ENCODE assay signal across 9 cellular contexts in the genomic region with DNA sequence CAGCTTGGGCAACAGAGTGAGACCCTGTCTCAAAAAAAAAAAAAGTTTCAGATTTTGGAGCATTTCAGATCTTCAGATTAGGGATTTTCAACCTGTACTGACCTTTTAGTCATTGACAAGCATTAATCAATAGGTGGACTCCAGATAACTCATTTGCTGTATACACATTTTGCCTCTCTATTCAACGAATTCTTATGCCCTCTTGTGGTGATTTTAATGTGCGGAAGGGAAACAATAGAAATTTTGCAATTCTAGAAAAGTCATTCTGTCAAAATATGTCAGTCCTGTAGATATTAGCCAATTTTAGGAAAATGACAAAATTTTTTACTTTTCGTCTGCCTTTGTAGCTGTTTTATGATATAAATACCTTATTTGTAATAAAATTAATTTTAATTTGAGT. TPM values are rescaled to one million over a fixed set of nuclear protein-coding genes. Genes with fewer than 3 reads are reported as not detected.
DNase-seq lines count a peak whose midpoint lies in the region; ATAC-seq and TF ChIP-seq lines count a peak whose summit lies in the region.
"Had no signal": no experiment of that assay in that cellular context is flagged by ENCODE, and none has a peak within 500 bp of the region (broad histone marks: within the 10 kb centered on the region; RNA-seq: fewer than 3 reads in every experiment).

No MANE protein-coding gene starts in this region.

- 64 to 80% methylated on average over 1 to 3 of the region's 3 CpGs for WGBS in endodermal cell (ENCODE audit: insufficient coverage in 1 of 2, insufficient read length in 1 of 2), 2 experiments
- WGBS in sigmoid colon, 2 donors = 43 to 63% methylated on average over 3 of the region's 3 CpGs

- H3K27ac ChIP-seq in endodermal cell (ENCODE audit: low read depth, low read length) (no peak overlapping the region), sigmoid colon (no peak overlapping the region)

- no peak for TF ChIP-seq POLR2A in GM18505 (IDR thresholded peaks at IDR 0.05; ENCODE audit: borderline replicate concordance, extremely low read depth, insufficient read depth, insufficient read length)
- TF ChIP-seq POLR2A in sigmoid colon (IDR thresholded peaks at IDR 0.05) = no peak

- no peaks in the 10 kb centered on the region for H3K4me1 Mint-ChIP-seq in endodermal cell

- TF ChIP-seq CTCF in AG10803 (conservative IDR thresholded peaks at IDR 0.05; ENCODE audit: low read length) (peak; percentile 21; the same call in 1 of the 2 replicates), endodermal cell (conservative IDR thresholded peaks at IDR 0.05) (peak; percentile 75), sigmoid colon (IDR thresholded peaks at IDR 0.05) (peak in 1 of 4 experiments; percentile 11), omental fat pad (IDR thresholded peaks at IDR 0.05) (no peak)

- ATAC-seq in GM18519 (IDR thresholded peaks at IDR 0.05; ENCODE audit: low FRiP score, unreplicated experiment) = peak; percentile 48
- no peak for ATAC-seq in GM18505 (IDR thresholded peaks at IDR 0.05; ENCODE audit: unreplicated experiment)
- no peak for ATAC-seq in omental fat pad (ENCODE audit: low FRiP score)
- ATAC-seq: activated T-cell treated with anti-CD3 and anti-CD28 coated beads, Interleukin-2, amount 50 U/mL, for 4 hours had no signal

- H3K27me3 Mint-ChIP-seq in endodermal cell (ENCODE audit: insufficient read depth) = no peaks in the 10 kb centered on the region

- H3K27ac Mint-ChIP-seq in endodermal cell = no peak overlapping the region

- H3K36me3 ChIP-seq in endodermal cell (ENCODE audit: control insufficient read depth, insufficient read depth, low read length) = no peaks in the 10 kb centered on the region
- H3K36me3 ChIP-seq in sigmoid colon = no peaks in the 10 kb centered on the region

- H3K4me3 ChIP-seq in AG10803 (ENCODE audit: low read length) = no peak overlapping the region
- H3K4me3 ChIP-seq in endodermal cell (ENCODE audit: low read length) = no peak overlapping the region
- no peak overlapping the region for H3K4me3 ChIP-seq in sigmoid colon

- H3K9me3 ChIP-seq in endodermal cell (ENCODE audit: control insufficient read depth, low read length) (no peaks in the 10 kb centered on the region), sigmoid colon (no peaks in the 10 kb centered on the region)

- H3K27me3 ChIP-seq in endodermal cell (ENCODE audit: control insufficient read depth, insufficient read depth, low read length, poor library complexity, severe bottlenecking) (no peaks in the 10 kb centered on the region), sigmoid colon (no peaks in the 10 kb centered on the region)

- intact Hi-C loops in sigmoid colon (cut with DNase I) = no loop called here

- no peak for DNase-seq in AG10803 (ENCODE audit: low read depth)
- DNase-seq in NOMO-1 (lab: John Stamatoyannopoulos, UW; ENCODE audit: unreplicated experiment in 2 of 2) = peak; percentile 30 to 48
- DNase-seq in endodermal cell = no peak
- no peak for DNase-seq in sigmoid colon
- no peak for DNase-seq in omental fat pad (ENCODE audit: low spot score)
- no peak for DNase-seq in central memory CD4-positive, alpha-beta T cell
- DNase-seq: activated T-cell treated with anti-CD3 and anti-CD28 coated beads, Interleukin-2, amount 50 U/mL, for 4 hours had no signal

- H3K4me1 ChIP-seq in endodermal cell (ENCODE audit: control insufficient read depth, insufficient read depth, low read length) (no peaks in the 10 kb centered on the region), sigmoid colon (no peaks in the 10 kb centered on the region)

- no peak overlapping the region for H3K4me3 Mint-ChIP-seq in endodermal cell
- H3K4me3 Mint-ChIP-seq: activated T-cell treated with anti-CD3 and anti-CD28 coated beads, Interleukin-2, amount 50 U/mL, for 4 hours had no signal

- no peak overlapping the region for H3K9ac ChIP-seq in endodermal cell (ENCODE audit: extremely low read depth, low read length, poor library complexity, severe bottlenecking)

- H3K9me3 Mint-ChIP-seq in endodermal cell = no peaks in the 10 kb centered on the region
- H3K9me3 Mint-ChIP-seq: activated T-cell treated with anti-CD3 and anti-CD28 coated beads, Interleukin-2, amount 50 U/mL, for 4 hours had no signal

- H3K36me3 Mint-ChIP-seq in endodermal cell (ENCODE audit: low read depth) = no peaks in the 10 kb centered on the region

- TF ChIP-seq EP300 in sigmoid colon (IDR thresholded peaks at IDR 0.05) = no peak

RNA-seq across cellular contexts. Expression of a gene that starts 11.6 kb away (rescaled TPM):
- total RNA-seq in endodermal cell = not detected
- not detected for polyA plus RNA-seq in endodermal cell (2013, experiment 1 of 2)
- polyA plus RNA-seq in endodermal cell (2013, experiment 2 of 2) = not detected
- not detected for total RNA-seq in sigmoid colon
- not detected for polyA plus RNA-seq in sigmoid colon
- total RNA-seq in omental fat pad = not detected
- total RNA-seq: activated T-cell treated with anti-CD3 and anti-CD28 coated beads, Interleukin-2, amount 50 U/mL, for 4 hours had no signal

RNA-seq across cellular contexts. Expression of a gene that starts 27.6 kb away (rescaled TPM):
- total RNA-seq in endodermal cell (not detected), sigmoid colon (1 to 10 TPM in 1 of 4 donors, under 1 TPM in 1, not detected in 2; 0.16 to 1.4 TPM), omental fat pad (1 to 10 TPM in 2 of 4 donors, under 1 TPM in 1, not detected in 1; 0.28 to 4.6 (median 2.3) TPM)
- polyA plus RNA-seq in endodermal cell (2013, experiment 1 of 2) = not detected
- not detected for polyA plus RNA-seq in endodermal cell (2013, experiment 2 of 2)
- polyA plus RNA-seq in sigmoid colon = under 1 TPM in 2 of 3 donors, not detected in 1; 0.04 to 0.60 TPM

RNA-seq across cellular contexts. Expression of a gene that starts 28.9 kb away (rescaled TPM):
- total RNA-seq in endodermal cell (not detected), sigmoid colon (not detected), omental fat pad (not detected)
- not detected for polyA plus RNA-seq in endodermal cell (2013, experiment 1 of 2)
- polyA plus RNA-seq in endodermal cell (2013, experiment 2 of 2) = not detected
- not detected for polyA plus RNA-seq in sigmoid colon
- total RNA-seq: activated T-cell treated with anti-CD3 and anti-CD28 coated beads, Interleukin-2, amount 50 U/mL, for 4 hours had no signal

RNA-seq across cellular contexts. Expression of a gene that starts 40.3 kb away (rescaled TPM):
- not detected for total RNA-seq in endodermal cell
- not detected for polyA plus RNA-seq in endodermal cell (2013, experiment 1 of 2)
- polyA plus RNA-seq in endodermal cell (2013, experiment 2 of 2) = not detected
- not detected for total RNA-seq in sigmoid colon
- not detected for polyA plus RNA-seq in sigmoid colon
- not detected for total RNA-seq in omental fat pad
- total RNA-seq: activated T-cell treated with anti-CD3 and anti-CD28 coated beads, Interleukin-2, amount 50 U/mL, for 4 hours had no signal

Comparison
In these comparisons a context has a peak if more than half of its experiments do, and no peak if none do; other contexts are left out.
1. DNase-seq: peak in NOMO-1 (2 of 2); none in AG10803 (single experiment), endodermal cell (single experiment), sigmoid colon (single experiment), omental fat pad (single experiment) and central memory CD4-positive, alpha-beta T cell (single experiment).
2. CTCF ChIP-seq: peak in AG10803 (single experiment) and endodermal cell (single experiment); none in omental fat pad (0 of 3).